ENCODE assay signal across 24 cellular contexts in genomic region chr4:177010421-177010820, GRCh38.
"Had no signal": no experiment of that assay in that cellular context is flagged by ENCODE, and none has a peak within 500 bp of the region (broad histone marks: within the 10 kb centered on the region; RNA-seq: fewer than 3 reads in every experiment).

No MANE protein-coding gene starts in this region.

- H3K27ac ChIP-seq: dorsolateral prefrontal cortex, tibial artery had no signal

- H3K27me3 Mint-ChIP-seq: activated B cell treated with CpG ODN at 0.5 μM for 24 hours; activated CD4-positive, alpha-beta memory T cell treated with anti-CD3 and anti-CD28 coated beads, Interleukin-2, amount 10 ng/mL, durations not matched to agents 7 days and 5 days; activated CD8-positive, alpha-beta memory T cell treated with anti-CD3 and anti-CD28 coated beads, Interleukin-2, amount 10 ng/mL, durations not matched to agents 7 days and 5 days; activated naive CD8-positive, alpha-beta T cell treated with anti-CD3 and anti-CD28 coated beads for 36 hours; activated T-helper 17 cell treated with anti-CD3 and anti-CD28 coated beads, Interleukin-2, amount 50 U/mL, for 72 hours; T-cell had no signal

- H3K4me1 Mint-ChIP-seq: activated B cell treated with CpG ODN at 0.5 μM for 24 hours; activated CD4-positive, alpha-beta memory T cell treated with anti-CD3 and anti-CD28 coated beads, Interleukin-2, amount 10 ng/mL, durations not matched to agents 7 days and 5 days; activated naive CD8-positive, alpha-beta T cell treated with anti-CD3 and anti-CD28 coated beads for 36 hours; activated T-helper 17 cell treated with anti-CD3 and anti-CD28 coated beads, Interleukin-2, amount 50 U/mL, for 72 hours; endodermal cell; nephron progenitor cell; T-cell had no signal

- H3K36me3 ChIP-seq: tibial artery had no signal

- DNase-seq: activated B cell treated with CpG ODN at 0.5 μM for 24 hours; activated CD4-positive, alpha-beta memory T cell treated with anti-CD3 and anti-CD28 coated beads, Interleukin-2, amount 10 ng/mL, durations not matched to agents 7 days and 5 days; activated CD4-positive, alpha-beta T cell treated with anti-CD3 and anti-CD28 coated beads for 4 hours; activated CD8-positive, alpha-beta memory T cell treated with anti-CD3 and anti-CD28 coated beads, Interleukin-2, amount 10 ng/mL, durations not matched to agents 7 days and 5 days; activated naive CD4-positive, alpha-beta T cell; activated naive CD8-positive, alpha-beta T cell treated with anti-CD3 and anti-CD28 coated beads for 36 hours; activated T-cell treated with anti-CD3 and anti-CD28 coated beads, Interleukin-2, amount 50 U/mL, for 1 hour; amniotic stem cell; dorsolateral prefrontal cortex; endodermal cell; foreskin melanocyte; glutamatergic neuron; hypothalamus; islet precursor cell; midbrain; nephron progenitor cell; posterior cingulate gyrus; stimulated activated CD8-positive, alpha-beta memory T cell treated with anti-CD3 and anti-CD28 coated beads, Interleukin-4, amount 100 ng/mL, for 48 hours; stimulated activated naive CD4-positive, alpha-beta T cell treated with Interleukin-2 at 50 U/mL for 16 hours; T-cell; tibial artery had no signal

- H3K36me3 Mint-ChIP-seq: activated CD8-positive, alpha-beta memory T cell treated with anti-CD3 and anti-CD28 coated beads, Interleukin-2, amount 10 ng/mL, durations not matched to agents 7 days and 5 days; T-cell had no signal

- H3K27ac Mint-ChIP-seq: activated B cell treated with CpG ODN at 0.5 μM for 24 hours; activated CD4-positive, alpha-beta memory T cell treated with anti-CD3 and anti-CD28 coated beads, Interleukin-2, amount 10 ng/mL, durations not matched to agents 7 days and 5 days; activated CD8-positive, alpha-beta memory T cell treated with anti-CD3 and anti-CD28 coated beads, Interleukin-2, amount 10 ng/mL, durations not matched to agents 7 days and 5 days; activated naive CD8-positive, alpha-beta T cell treated with anti-CD3 and anti-CD28 coated beads for 36 hours; activated T-helper 17 cell treated with anti-CD3 and anti-CD28 coated beads, Interleukin-2, amount 50 U/mL, for 72 hours; endodermal cell; nephron progenitor cell; T-cell had no signal

- ATAC-seq: activated CD8-positive, alpha-beta memory T cell treated with anti-CD3 and anti-CD28 coated beads, Interleukin-2, amount 10 ng/mL, durations not matched to agents 7 days and 5 days; activated T-helper 17 cell treated with anti-CD3 and anti-CD28 coated beads, Interleukin-2, amount 50 U/mL, for 72 hours; left lobe of liver; T-cell had no signal

- H3K4me3 Mint-ChIP-seq: activated B cell treated with CpG ODN at 0.5 μM for 24 hours; activated CD4-positive, alpha-beta memory T cell treated with anti-CD3 and anti-CD28 coated beads, Interleukin-2, amount 10 ng/mL, durations not matched to agents 7 days and 5 days; activated CD8-positive, alpha-beta memory T cell treated with anti-CD3 and anti-CD28 coated beads, Interleukin-2, amount 10 ng/mL, durations not matched to agents 7 days and 5 days; activated naive CD8-positive, alpha-beta T cell treated with anti-CD3 and anti-CD28 coated beads for 36 hours; activated T-helper 17 cell treated with anti-CD3 and anti-CD28 coated beads, Interleukin-2, amount 50 U/mL, for 72 hours; endodermal cell; nephron progenitor cell; T-cell had no signal

- H3K27me3 ChIP-seq: dorsolateral prefrontal cortex, tibial artery had no signal

- H3K4me3 ChIP-seq: dorsolateral prefrontal cortex, lung, tibial artery had no signal
